Comparison of ENCODE assay signal across 18 cellular contexts in the genomic region with DNA sequence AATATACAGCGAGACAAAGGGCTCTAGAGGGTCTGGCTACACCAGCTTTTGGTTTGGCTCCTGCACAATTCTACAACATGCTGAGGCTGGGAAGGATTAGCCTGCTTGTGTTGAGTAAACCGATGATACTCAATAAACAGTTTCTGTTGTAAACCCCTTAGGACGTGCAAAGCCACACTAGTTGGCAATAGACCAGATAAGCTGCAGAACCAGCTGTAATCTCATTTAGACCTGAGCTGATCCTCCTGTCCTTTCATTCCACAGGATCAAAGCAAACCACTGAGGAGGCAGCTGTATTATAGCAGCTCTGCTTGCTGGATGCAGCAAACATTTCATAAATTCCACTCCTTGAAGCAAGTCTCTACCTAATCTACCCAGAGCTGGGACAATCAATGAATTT.
A peak's percentile ranks its signal among the peaks of the same experiment; 100 is the strongest.
DNase-seq lines count a peak whose midpoint lies in the region; ATAC-seq lines count a peak whose summit lies in the region.
"Had no signal": no experiment of that assay in that cellular context is flagged by ENCODE, and none has a peak within 500 bp of the region (broad histone marks: within the 10 kb centered on the region; RNA-seq: fewer than 3 reads in every experiment).

No MANE protein-coding gene starts in this region.

- DNase-seq in D341Med (ENCODE audit: low spot score) (peak; percentile 80), LHCN-M2 (ENCODE audit: low read depth) (peak; percentile 45), SJCRH30 (peak; percentile 48 to 68), islet precursor cell (peak; percentile 68), Ammon's horn (ENCODE audit: low spot score) (no peak)
- DNase-seq: activated CD8-positive, alpha-beta memory T cell treated with anti-CD3 and anti-CD28 coated beads for 24 hours; activated effector memory CD4-positive, alpha-beta T cell treated with anti-CD3 and anti-CD28 coated beads, Interleukin-2, amount 50 U/mL, for 16 hours; aorta; left cardiac atrium; NCI-H187 treated with DMSO at 0.1 percent for 48 hours; ovary; PC-3; stimulated activated naive CD8-positive, alpha-beta T cell treated with anti-CD3 and anti-CD28 coated beads, Interleukin-15, amount 100 ng/mL, for 72 hours had no signal

- H3K27me3 ChIP-seq in SJCRH30: no peaks in the 10 kb centered on the region
- H3K27me3 ChIP-seq: ovary had no signal

- H3K9me3 ChIP-seq in SJCRH30 (replicated peaks): no peaks in the 10 kb centered on the region
- H3K9me3 ChIP-seq: ovary had no signal

- H3K4me3 ChIP-seq in SJCRH30: no peak overlapping the region
- H3K4me3 ChIP-seq: coronary artery, ovary had no signal

- H3K27ac ChIP-seq in SJCRH30: no peak overlapping the region
- H3K27ac ChIP-seq: C4-2B, coronary artery, KMS-11, ovary had no signal

- H3K4me1 ChIP-seq in SJCRH30: peaks cover 5% of the 10 kb centered on the region

- H3K36me3 ChIP-seq in SJCRH30: peaks cover 2% of the 10 kb centered on the region
- H3K36me3 ChIP-seq: ovary had no signal

- no peak for ATAC-seq in HG03460 (IDR thresholded peaks at IDR 0.05; ENCODE audit: unreplicated experiment)
- no peak for ATAC-seq in HG02642 (IDR thresholded peaks at IDR 0.05; ENCODE audit: poor library complexity, unreplicated experiment)
- ATAC-seq: left cardiac atrium; PC-3; stimulated activated naive CD8-positive, alpha-beta T cell treated with anti-CD3 and anti-CD28 coated beads, Interleukin-15, amount 100 ng/mL, for 72 hours had no signal
